ENCODE assay signal across 1 cellular context in the genomic region with DNA sequence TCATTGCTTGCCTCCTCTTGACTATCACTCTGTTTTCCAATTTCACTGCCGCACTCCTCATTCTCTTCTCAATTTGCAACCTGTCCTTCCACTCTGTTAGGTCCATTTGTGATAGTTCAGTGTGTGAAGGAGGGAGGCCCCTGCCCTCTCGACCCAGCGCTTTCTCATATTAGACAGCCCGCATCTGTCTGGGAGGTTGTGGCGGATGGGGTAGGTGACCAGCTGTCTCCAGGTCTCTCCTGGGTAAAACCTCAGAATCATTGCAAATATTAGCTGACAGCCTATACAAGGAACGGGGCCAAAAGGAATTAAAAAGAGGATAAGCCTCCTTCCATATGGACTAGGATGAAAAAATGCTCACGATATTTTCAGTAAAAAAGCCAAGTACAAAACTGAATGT.
TF ChIP-seq lines count a peak whose summit lies in the region.

No MANE protein-coding gene starts in this region.

TF ChIP-seq in H1, 55 proteins besides CTCF, POLR2A, EP300 and RAD21:
- TF ChIP-seq RXRA (IDR thresholded peaks at IDR 0.05; ENCODE audit: insufficient read depth, low read depth, low read length) (no peak), SP1 (IDR thresholded peaks at IDR 0.05; ENCODE audit: low read depth, low read length) (no peak), ATF2 (IDR thresholded peaks at IDR 0.05; ENCODE audit: low read length) (no peak), TCF12 (IDR thresholded peaks at IDR 0.05; ENCODE audit: low read depth, low read length) (no peak), ZNF274 (IDR thresholded peaks at IDR 0.05; ENCODE audit: borderline replicate concordance, extremely low read depth, low read length) (no peak), GABPA (IDR thresholded peaks at IDR 0.05; ENCODE audit: borderline replicate concordance, insufficient read depth, low read length) (no peak), CHD1 (IDR thresholded peaks at IDR 0.05; ENCODE audit: low read depth, low read length) (no peak), RFX5 (IDR thresholded peaks at IDR 0.05; ENCODE audit: borderline replicate concordance, low read depth, low read length) (no peak), MAFK (IDR thresholded peaks at IDR 0.05; ENCODE audit: low read depth, low read length) (no peak), SRF (IDR thresholded peaks at IDR 0.05; ENCODE audit: low read depth, low read length) (no peak), SUZ12 (IDR thresholded peaks at IDR 0.05; ENCODE audit: low read length) (no peak), SAP30 (IDR thresholded peaks at IDR 0.05; ENCODE audit: insufficient read depth, insufficient replicate concordance, low read length) (no peak), KDM4A (IDR thresholded peaks at IDR 0.05; ENCODE audit: low read depth, low read length, severe bottlenecking) (no peak), BACH1 (IDR thresholded peaks at IDR 0.05; ENCODE audit: low read length) (no peak), EZH2 (IDR thresholded peaks at IDR 0.05; ENCODE audit: low read depth, low read length, severe bottlenecking) (no peak), CTBP2 (IDR thresholded peaks at IDR 0.05; ENCODE audit: borderline replicate concordance, insufficient read depth, insufficient read length, low read length) (no peak), BRCA1 (IDR thresholded peaks at IDR 0.05; ENCODE audit: low read depth, low read length) (no peak), SIRT6 (IDR thresholded peaks at IDR 0.05; ENCODE audit: low read length) (no peak), KDM5A (IDR thresholded peaks at IDR 0.05; ENCODE audit: low read length) (no peak)
- TF ChIP-seq, protein P1, sequence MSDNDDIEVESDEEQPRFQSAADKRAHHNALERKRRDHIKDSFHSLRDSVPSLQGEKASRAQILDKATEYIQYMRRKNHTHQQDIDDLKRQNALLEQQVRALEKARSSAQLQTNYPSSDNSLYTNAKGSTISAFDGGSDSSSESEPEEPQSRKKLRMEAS (IDR thresholded peaks at IDR 0.05): no peak
